24 cellular contexts compared by ENCODE assay signal in genomic region chr16:79466111-79466510, GRCh38.
"Had no signal": no experiment of that assay in that cellular context is flagged by ENCODE, and none has a peak within 500 bp of the region (broad histone marks: within the 10 kb centered on the region; RNA-seq: fewer than 3 reads in every experiment).

No MANE protein-coding gene starts in this region.

- H3K4me1 ChIP-seq: parathyroid adenoma, stomach, thyroid gland, upper lobe of right lung had no signal

- H3K9ac ChIP-seq: parathyroid adenoma had no signal

- H3K4me3 ChIP-seq: heart left ventricle, stomach, thyroid gland, upper lobe of right lung had no signal

- H3K27ac ChIP-seq: heart left ventricle, parathyroid adenoma, stomach, thyroid gland, upper lobe of right lung had no signal

- H3K9me3 ChIP-seq: heart left ventricle, stomach, thyroid gland, upper lobe of right lung had no signal

- DNase-seq: activated CD4-positive, alpha-beta memory T cell treated with anti-CD3 and anti-CD28 coated beads, Interleukin-2, amount 10 ng/mL, durations not matched to agents 7 days and 5 days; activated CD4-positive, alpha-beta T cell treated with anti-CD3 and anti-CD28 coated beads for 1 hour; activated CD4-positive, alpha-beta T cell treated with anti-CD3 and anti-CD28 coated beads, Interleukin-2, amount 10 ng/mL, durations not matched to agents 7 days and 5 days; activated naive CD8-positive, alpha-beta T cell treated with anti-CD3 and anti-CD28 coated beads, Interleukin-2, amount 50 U/mL, for 24 hours; activated T-cell treated with anti-CD3 and anti-CD28 coated beads, Interleukin-2, amount 50 U/mL, for 4 hours; amygdala; central memory CD4-positive, alpha-beta T cell; endodermal cell; heart left ventricle; hypothalamus; immature natural killer cell; midbrain; naive thymus-derived CD4-positive, alpha-beta T cell; occipital lobe; right cardiac atrium; stimulated activated CD4-positive, alpha-beta T cell treated with anti-CD3 and anti-CD28 coated beads, Interleukin-15, amount 100 ng/mL, for 24 hours; stimulated activated CD4-positive, alpha-beta T cell treated with anti-CD3 and anti-CD28 coated beads, Interleukin-2, amount 100 ng/mL, for 24 hours; stimulated activated naive B cell treated with anti-CD40 and anti-IgM and Interleukin-4, amounts not matched to agents 10 μg/mL and 1 μg/mL and 100 μg/mL, for 72 hours; stomach; T-helper 17 cell; thyroid gland; upper lobe of right lung had no signal

- H2AFZ ChIP-seq: parathyroid adenoma had no signal

- H3K36me3 ChIP-seq: heart left ventricle, stomach, thyroid gland, upper lobe of right lung had no signal

- H3K27me3 ChIP-seq: heart left ventricle, stomach, thyroid gland, upper lobe of right lung had no signal

- H3K79me2 ChIP-seq: parathyroid adenoma had no signal

- ATAC-seq: activated naive CD8-positive, alpha-beta T cell treated with anti-CD3 and anti-CD28 coated beads, Interleukin-2, amount 50 U/mL, for 24 hours; activated T-cell treated with anti-CD3 and anti-CD28 coated beads, Interleukin-2, amount 50 U/mL, for 4 hours; heart left ventricle; naive thymus-derived CD4-positive, alpha-beta T cell; right cardiac atrium; stimulated activated naive B cell treated with anti-CD40 and anti-IgM and Interleukin-4, amounts not matched to agents 10 μg/mL and 1 μg/mL and 100 μg/mL, for 72 hours; T-helper 17 cell; upper lobe of right lung; WTC11 had no signal
